Comparison of ENCODE assay signal across 1 cellular context in the genomic region with DNA sequence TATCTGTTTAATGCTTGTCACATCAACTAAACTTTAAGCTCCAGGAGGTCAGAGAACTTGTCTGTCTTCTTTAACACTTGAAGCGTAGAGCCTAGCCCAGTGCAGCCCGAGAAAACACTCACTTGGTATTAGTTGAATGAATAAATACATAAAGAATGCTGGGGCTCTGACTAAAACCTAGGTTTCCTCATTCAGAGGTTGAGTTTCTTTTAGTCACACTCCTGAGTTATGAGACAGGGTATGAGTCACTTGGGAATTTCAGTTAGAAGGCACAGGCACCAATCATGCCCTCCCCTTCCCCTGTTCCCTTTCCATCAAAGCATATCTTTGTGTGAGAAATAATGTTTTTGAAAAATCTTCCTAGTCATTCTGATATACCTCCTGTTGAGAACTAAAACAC.
TF ChIP-seq lines count a peak whose summit lies in the region.

No MANE protein-coding gene starts in this region.

TF ChIP-seq in SK-N-SH, 30 proteins besides CTCF, POLR2A, EP300 and RAD21 (continued from another document):
- TF ChIP-seq, protein P1, sequence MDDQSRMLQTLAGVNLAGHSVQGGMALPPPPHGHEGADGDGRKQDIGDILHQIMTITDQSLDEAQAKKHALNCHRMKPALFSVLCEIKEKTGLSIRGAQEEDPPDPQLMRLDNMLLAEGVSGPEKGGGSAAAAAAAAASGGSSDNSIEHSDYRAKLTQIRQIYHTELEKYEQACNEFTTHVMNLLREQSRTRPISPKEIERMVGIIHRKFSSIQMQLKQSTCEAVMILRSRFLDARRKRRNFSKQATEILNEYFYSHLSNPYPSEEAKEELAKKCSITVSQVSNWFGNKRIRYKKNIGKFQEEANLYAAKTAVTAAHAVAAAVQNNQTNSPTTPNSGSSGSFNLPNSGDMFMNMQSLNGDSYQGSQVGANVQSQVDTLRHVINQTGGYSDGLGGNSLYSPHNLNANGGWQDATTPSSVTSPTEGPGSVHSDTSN (IDR thresholded peaks at IDR 0.05) = peak; percentile 83
- TF ChIP-seq USF1 (IDR thresholded peaks at IDR 0.05; ENCODE audit: borderline replicate concordance, low read depth) (0 out of 2 replicates have a peak, but pooled peaks have one; percentile 13), RXRA (IDR thresholded peaks at IDR 0.05; ENCODE audit: borderline replicate concordance, low read depth) (no peak), POLR2AphosphoS5 (IDR thresholded peaks at IDR 0.05; ENCODE audit: low read depth, low read length) (peak; percentile 69; the same call in 1 of the 2 replicates), FOXJ3 (CRISPR knock-in tag; IDR thresholded peaks at IDR 0.05) (no peak), RCOR1 (IDR thresholded peaks at IDR 0.05; ENCODE audit: low read length) (no peak), FOXM1 (IDR thresholded peaks at IDR 0.05; ENCODE audit: low read depth) (peak; percentile 45; the same call in 1 of the 2 replicates), REST (IDR thresholded peaks at IDR 0.05; ENCODE audit: low read depth, low read length) (no peak)
- TF ChIP-seq, protein P2, sequence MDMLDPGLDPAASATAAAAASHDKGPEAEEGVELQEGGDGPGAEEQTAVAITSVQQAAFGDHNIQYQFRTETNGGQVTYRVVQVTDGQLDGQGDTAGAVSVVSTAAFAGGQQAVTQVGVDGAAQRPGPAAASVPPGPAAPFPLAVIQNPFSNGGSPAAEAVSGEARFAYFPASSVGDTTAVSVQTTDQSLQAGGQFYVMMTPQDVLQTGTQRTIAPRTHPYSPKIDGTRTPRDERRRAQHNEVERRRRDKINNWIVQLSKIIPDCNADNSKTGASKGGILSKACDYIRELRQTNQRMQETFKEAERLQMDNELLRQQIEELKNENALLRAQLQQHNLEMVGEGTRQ (IDR thresholded peaks at IDR 0.05; ENCODE audit: borderline replicate concordance, low read depth, low read length) = no peak
